ENCODE assay signal across 18 cellular contexts in the genomic region with DNA sequence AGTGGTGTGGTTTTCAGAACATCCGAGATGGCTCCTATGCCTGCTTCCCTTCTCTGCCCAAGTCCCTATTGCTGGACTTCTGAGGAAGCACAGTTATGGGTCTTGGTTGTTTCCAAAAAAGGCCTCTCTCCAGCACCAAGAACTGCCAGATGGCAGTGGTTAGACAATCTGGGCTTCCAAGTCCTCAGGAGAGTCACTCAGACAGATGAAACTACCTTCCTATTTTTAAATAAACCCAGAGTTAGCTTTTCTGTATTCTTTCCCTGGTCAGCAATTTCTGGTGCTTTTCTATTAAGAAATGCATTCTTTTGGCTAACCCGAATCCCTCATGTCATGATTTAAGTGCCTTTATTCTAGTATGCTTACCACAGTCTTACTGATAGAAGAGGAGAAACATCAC.
A peak's percentile ranks its signal among the peaks of the same experiment; 100 is the strongest.
DNase-seq lines count a peak whose midpoint lies in the region; ATAC-seq and TF ChIP-seq lines count a peak whose summit lies in the region.
"Had no signal": no experiment of that assay in that cellular context is flagged by ENCODE, and none has a peak within 500 bp of the region (broad histone marks: within the 10 kb centered on the region; RNA-seq: fewer than 3 reads in every experiment).

No MANE protein-coding gene starts in this region.

- H3K27ac ChIP-seq in left ventricle myocardium inferior (replicated peaks): peak overlapping the region; percentile 1
- no peak overlapping the region for H3K27ac ChIP-seq in body of pancreas
- H3K27ac ChIP-seq in mesenchymal stem cell (ENCODE audit: low read length, poor library complexity, severe bottlenecking): no peak overlapping the region

- TF ChIP-seq CTCF in left ventricle myocardium inferior (IDR thresholded peaks at IDR 0.05; ENCODE audit: borderline replicate concordance) (no peak), body of pancreas (IDR thresholded peaks at IDR 0.05) (no peak), WTC11 (IDR thresholded peaks at IDR 0.05) (no peak)

- H3K27me3 ChIP-seq in left ventricle myocardium inferior (ENCODE audit: low read depth) (peaks cover 32% of the 10 kb centered on the region), body of pancreas (no peaks in the 10 kb centered on the region), mesenchymal stem cell (ENCODE audit: control insufficient read depth in 1 of 2, insufficient read depth in 1 of 2, low read length in 2 of 2) (no peaks in the 10 kb centered on the region)

- no peak overlapping the region for H3K23ac ChIP-seq in mesenchymal stem cell (ENCODE audit: low read length in 2 of 2)

- H4K91ac ChIP-seq in mesenchymal stem cell (ENCODE audit: low read length): no peak overlapping the region

- no peak overlapping the region for H4K8ac ChIP-seq in mesenchymal stem cell (ENCODE audit: low read length)

- H3K27me3 Mint-ChIP-seq in WTC11 (ENCODE audit: low read depth): peaks cover 22% of the 10 kb centered on the region

- no peak overlapping the region for H2AFZ ChIP-seq in mesenchymal stem cell (ENCODE audit: low read depth, low read length)

- no peak overlapping the region for H2AK5ac ChIP-seq in mesenchymal stem cell (ENCODE audit: low read length, severe bottlenecking)

- 51 to 67% methylated on average over 2 of the region's 2 CpGs for WGBS in body of pancreas, 2 donors
- WGBS in mesenchymal stem cell: 60% methylated on average over 2 of the region's 2 CpGs

- no peak overlapping the region for H2BK12ac ChIP-seq in mesenchymal stem cell (ENCODE audit: low read length in 2 of 2)

- POLR2A ChIA-PET in WTC11 (lab: Charles Lee): no interaction called here

- H3K4me1 Mint-ChIP-seq in WTC11: no peaks in the 10 kb centered on the region
- H3K4me1 Mint-ChIP-seq: CD8-positive, alpha-beta memory T cell had no signal

- H3K9me3 ChIP-seq in left ventricle myocardium inferior (replicated peaks): peaks cover 8% of the 10 kb centered on the region
- no peaks in the 10 kb centered on the region for H3K9me3 ChIP-seq in body of pancreas
- peaks cover 7% of the 10 kb centered on the region for H3K9me3 ChIP-seq in mesenchymal stem cell (ENCODE audit: control insufficient read depth, low read length)

- no peak overlapping the region for H3K4me2 ChIP-seq in mesenchymal stem cell (ENCODE audit: low read length, poor library complexity, severe bottlenecking)

- peak overlapping the region; percentile 13 for H3K9ac ChIP-seq in mesenchymal stem cell (ENCODE audit: low read length)

- intact Hi-C loops in left ventricle myocardium inferior (cut with micrococcal nuclease) (no loop called here), cardiac septum (cut with DNase I) (no loop called here), body of pancreas (cut with DNase I) (no loop called here)

- CTCF ChIA-PET in WTC11 (lab: Charles Lee): interaction anchor here (1.3 to 1.5 kb wide), 2 partner anchors 16 to 20 kb away, joined by 3 to 4 read pairs; no protein-coding TSS in a partner anchor

- no peak overlapping the region for H2BK5ac ChIP-seq in mesenchymal stem cell (ENCODE audit: low read depth, low read length, poor library complexity, severe bottlenecking)

- H3K36me3 Mint-ChIP-seq in WTC11: peaks cover 9% of the 10 kb centered on the region; the same call in 1 of the 2 replicates
- H3K36me3 Mint-ChIP-seq: CD8-positive, alpha-beta memory T cell had no signal

- DNase-seq in left ventricle myocardium inferior: no peak
- DNase-seq in cardiac septum (ENCODE audit: low spot score): no peak
- DNase-seq in body of pancreas: no peak
- DNase-seq in mesenchymal stem cell: no peak
- no peak for DNase-seq in germinal center (ENCODE audit: low spot score)
- DNase-seq in WTC11 (ENCODE audit: low spot score): no peak
- no peak for DNase-seq in NCI-H146 (lab: John Stamatoyannopoulos, UW)
- DNase-seq: CD8-positive, alpha-beta memory T cell; DMS79; KBM-7; NCI-H1417 treated with DMSO at 0.1 percent for 48 hours; NCI-H2029; NCI-H446 treated with DMSO at 0.1 percent for 48 hours; NCI-H69; SIG-M5 had no signal

- no peak overlapping the region for H3K4me3 Mint-ChIP-seq in WTC11
- H3K4me3 Mint-ChIP-seq: CD8-positive, alpha-beta memory T cell had no signal

- H3K79me1 ChIP-seq in mesenchymal stem cell (replicated peaks; ENCODE audit: low read length, poor library complexity, severe bottlenecking): no peaks in the 10 kb centered on the region

- H3K18ac ChIP-seq in mesenchymal stem cell (ENCODE audit: low read depth in 1 of 2, low read length in 2 of 2): no peak overlapping the region

- H3K27ac Mint-ChIP-seq in WTC11: no peak overlapping the region
- H3K27ac Mint-ChIP-seq: CD8-positive, alpha-beta memory T cell had no signal

- H3K9me3 Mint-ChIP-seq in WTC11: peaks cover 19% of the 10 kb centered on the region

- H3K36me3 ChIP-seq in left ventricle myocardium inferior: no peaks in the 10 kb centered on the region
- no peaks in the 10 kb centered on the region for H3K36me3 ChIP-seq in body of pancreas (replicated peaks in 1 of 2; ENCODE audit: insufficient read depth in 1 of 2, low read depth in 2 of 2)
- H3K36me3 ChIP-seq in mesenchymal stem cell (ENCODE audit: control insufficient read depth in 1 of 2, insufficient read depth in 2 of 2, low read depth in 1 of 2, low read length in 2 of 2): no peaks in the 10 kb centered on the region

- H3K4me1 ChIP-seq in left ventricle myocardium inferior: peaks cover 6% of the 10 kb centered on the region
- no peaks in the 10 kb centered on the region for H3K4me1 ChIP-seq in body of pancreas
- no peaks in the 10 kb centered on the region for H3K4me1 ChIP-seq in mesenchymal stem cell (ENCODE audit: control insufficient read depth, insufficient read depth, low read depth, low read length)

- no peak overlapping the region for H3K4ac ChIP-seq in mesenchymal stem cell (ENCODE audit: low read depth in 1 of 2, low read length in 2 of 2)

- H3K14ac ChIP-seq in mesenchymal stem cell (ENCODE audit: low read length in 2 of 2): no peak overlapping the region

- no peak overlapping the region for H2BK120ac ChIP-seq in mesenchymal stem cell (ENCODE audit: low read depth, low read length)

- TF ChIP-seq POLR2A in body of pancreas (IDR thresholded peaks at IDR 0.05): no peak

- no peak overlapping the region for H2BK15ac ChIP-seq in mesenchymal stem cell (ENCODE audit: low read depth, poor library complexity, severe bottlenecking)

- H3K4me3 ChIP-seq in left ventricle myocardium inferior (no peak overlapping the region), body of pancreas (no peak overlapping the region), mesenchymal stem cell (ENCODE audit: insufficient read depth in 1 of 2, low read depth in 1 of 2, low read length in 2 of 2) (no peak overlapping the region)

- ATAC-seq in body of pancreas (peak; percentile 21), HG02678 (IDR thresholded peaks at IDR 0.05; ENCODE audit: unreplicated experiment) (no peak), WTC11 (no peak)
- ATAC-seq: HepG2, SK-N-SH treated with all-trans-retinoic acid at 6 μM for 48 hours had no signal

TF ChIP-seq in WTC11, 78 proteins besides CTCF, POLR2A, EP300 and RAD21 (continues in another document):
- TF ChIP-seq ZBTB43 (CRISPR knock-in tag; IDR thresholded peaks at IDR 0.05) (no peak), ZNF532 (CRISPR knock-in tag; IDR thresholded peaks at IDR 0.05; ENCODE audit: borderline replicate concordance) (no peak), JAZF1 (CRISPR knock-in tag; IDR thresholded peaks at IDR 0.05) (no peak), ZNF423 (CRISPR knock-in tag; IDR thresholded peaks at IDR 0.05) (no peak), TEAD1 (CRISPR knock-in tag; IDR thresholded peaks at IDR 0.05) (no peak)
